Comparison of ENCODE assay signal across 10 cellular contexts in genomic region chr19:18834644-18834984, GRCh38. TPM values are rescaled to one million over a fixed set of nuclear protein-coding genes. Genes with fewer than 3 reads are reported as not detected.
DNase-seq lines count a peak whose midpoint lies in the region; ATAC-seq, FAIRE-seq and TF ChIP-seq lines count a peak whose summit lies in the region.
"Had no signal": no experiment of that assay in that cellular context is flagged by ENCODE, and none has a peak within 500 bp of the region (broad histone marks: within the 10 kb centered on the region; RNA-seq: fewer than 3 reads in every experiment).

No MANE protein-coding gene starts in this region.

- no peak for ATAC-seq in activated CD8-positive, alpha-beta memory T cell treated with anti-CD3 and anti-CD28 coated beads, Interleukin-2, amount 10 ng/mL, durations not matched to agents 7 days and 5 days
- no peak for ATAC-seq in HG03442 (IDR thresholded peaks at IDR 0.05; ENCODE audit: unreplicated experiment)
- ATAC-seq: HCT116, sciatic nerve had no signal

- peak overlapping the region; percentile 98 for H3K4me2 ChIP-seq in keratinocyte (ENCODE audit: control insufficient read depth, extremely low read depth, insufficient read depth, low read depth, low read length)

- no peaks in the 10 kb centered on the region for H3K9me3 Mint-ChIP-seq in activated CD8-positive, alpha-beta memory T cell treated with anti-CD3 and anti-CD28 coated beads, Interleukin-2, amount 10 ng/mL, durations not matched to agents 7 days and 5 days (ENCODE audit: low read depth)
- no peaks in the 10 kb centered on the region for H3K9me3 Mint-ChIP-seq in activated naive CD8-positive, alpha-beta T cell (ENCODE audit: low read depth)

- peaks cover 57% of the 10 kb centered on the region for H4K20me1 ChIP-seq in keratinocyte (ENCODE audit: control insufficient read depth, extremely low read depth, insufficient read depth, low read length)

- H3K4me3 ChIP-seq in keratinocyte (ENCODE audit: control insufficient read depth in 2 of 3, extremely low read depth in 1 of 3, insufficient read depth in 2 of 3, low read depth in 1 of 3, low read length in 3 of 3) = peak overlapping the region in 2 of 3 experiments; percentile 81 to 98
- peak overlapping the region; percentile 97 for H3K4me3 ChIP-seq in suprapubic skin

- H3K27ac ChIP-seq in keratinocyte (ENCODE audit: control insufficient read depth, insufficient read depth, low read length) (peak overlapping the region; percentile 47), suprapubic skin (no peak overlapping the region)

- WGBS in suprapubic skin = 69% methylated on average over 4 of the region's 4 CpGs

- DNase-seq in activated CD8-positive, alpha-beta memory T cell treated with anti-CD3 and anti-CD28 coated beads, Interleukin-2, amount 10 ng/mL, durations not matched to agents 7 days and 5 days = no peak
- no peak for DNase-seq in activated CD8-positive, alpha-beta memory T cell treated with anti-CD3 and anti-CD28 coated beads for 24 hours
- no peak for DNase-seq in keratinocyte (ENCODE audit: low read depth, low spot score)
- no peak for DNase-seq in suprapubic skin (ENCODE audit: low spot score in 2 of 2)
- DNase-seq in DMS79 (lab: John Stamatoyannopoulos, UW) = no peak
- no peak for DNase-seq in effector CD8-positive, alpha-beta T cell (lab: John Stamatoyannopoulos, UW)

- H3K9me3 ChIP-seq in keratinocyte (ENCODE audit: control insufficient read depth, low read depth, low read length) = no peaks in the 10 kb centered on the region
- H3K9me3 ChIP-seq in suprapubic skin = no peaks in the 10 kb centered on the region

- TF ChIP-seq EP300 in suprapubic skin (IDR thresholded peaks at IDR 0.05) = no peak

- TF ChIP-seq POLR2A in suprapubic skin (IDR thresholded peaks at IDR 0.05) = no peak

- H2AFZ ChIP-seq in keratinocyte (ENCODE audit: control insufficient read depth, low read length) = no peak overlapping the region

- H3K79me2 ChIP-seq in keratinocyte (ENCODE audit: control insufficient read depth, insufficient read depth, low read length) = peaks cover 78% of the 10 kb centered on the region

- no peak for FAIRE-seq in keratinocyte (lab: Jason Lieb, UNC)

- H3K27me3 ChIP-seq in keratinocyte (ENCODE audit: control insufficient read depth, extremely low read depth, insufficient read depth, low read length) (no peaks in the 10 kb centered on the region), suprapubic skin (no peaks in the 10 kb centered on the region)

- H3K4me3 Mint-ChIP-seq in activated CD8-positive, alpha-beta memory T cell treated with anti-CD3 and anti-CD28 coated beads, Interleukin-2, amount 10 ng/mL, durations not matched to agents 7 days and 5 days = peak overlapping the region; percentile 95
- H3K4me3 Mint-ChIP-seq in activated naive CD8-positive, alpha-beta T cell = peak overlapping the region; percentile 96

- dilution Hi-C loops in keratinocyte (cut with MboI; ENCODE audit: extremely low pct_ligation_motif_present, low sequenced_read_pairs) = no loop called here

- H3K4me1 ChIP-seq in keratinocyte (ENCODE audit: control insufficient read depth, extremely low read depth, insufficient read depth, low read length) = peaks cover 19% of the 10 kb centered on the region
- peaks cover 56% of the 10 kb centered on the region for H3K4me1 ChIP-seq in suprapubic skin

- H3K27ac Mint-ChIP-seq in activated CD8-positive, alpha-beta memory T cell treated with anti-CD3 and anti-CD28 coated beads, Interleukin-2, amount 10 ng/mL, durations not matched to agents 7 days and 5 days = no peak overlapping the region
- peak overlapping the region; percentile 4 for H3K27ac Mint-ChIP-seq in activated naive CD8-positive, alpha-beta T cell

- CTCF ChIA-PET in activated CD8-positive, alpha-beta memory T cell treated with anti-CD3 and anti-CD28 coated beads, Interleukin-2, amount 10 ng/mL, durations not matched to agents 7 days and 5 days (lab: Charles Lee) = interaction anchor here (7.3 kb wide), 1 partner anchor 13 kb away, joined by 58 read pairs; no protein-coding TSS in a partner anchor

- H3K27me3 Mint-ChIP-seq in activated CD8-positive, alpha-beta memory T cell treated with anti-CD3 and anti-CD28 coated beads, Interleukin-2, amount 10 ng/mL, durations not matched to agents 7 days and 5 days = no peaks in the 10 kb centered on the region
- no peaks in the 10 kb centered on the region for H3K27me3 Mint-ChIP-seq in activated naive CD8-positive, alpha-beta T cell

- H3K9ac ChIP-seq in keratinocyte (ENCODE audit: control insufficient read depth, extremely low read depth, insufficient read depth, low read length) = peak overlapping the region; percentile 94

- H3K36me3 ChIP-seq in keratinocyte (ENCODE audit: control insufficient read depth in 2 of 2, extremely low read depth in 1 of 2, insufficient read depth in 2 of 2, low read length in 2 of 2) (peaks cover 13 to 36% of the 10 kb centered on the region in 2 experiments), suprapubic skin (no peaks in the 10 kb centered on the region)

- H3K4me1 Mint-ChIP-seq in activated CD8-positive, alpha-beta memory T cell treated with anti-CD3 and anti-CD28 coated beads, Interleukin-2, amount 10 ng/mL, durations not matched to agents 7 days and 5 days = peaks cover 59% of the 10 kb centered on the region
- H3K4me1 Mint-ChIP-seq in activated naive CD8-positive, alpha-beta T cell (ENCODE audit: low read depth) = peaks cover 53% of the 10 kb centered on the region

- no peak for TF ChIP-seq CTCF in keratinocyte (optimal IDR thresholded peaks at IDR 0.05 in 1 of 3, IDR thresholded peaks at IDR 0.05 in 1 of 3, conservative IDR thresholded peaks at IDR 0.05 in 1 of 3; ENCODE audit: extremely low read depth in 1 of 3, insufficient read depth in 2 of 3, low read length in 3 of 3)
- TF ChIP-seq CTCF in suprapubic skin (IDR thresholded peaks at IDR 0.05) = no peak

- H3K36me3 Mint-ChIP-seq in activated CD8-positive, alpha-beta memory T cell treated with anti-CD3 and anti-CD28 coated beads, Interleukin-2, amount 10 ng/mL, durations not matched to agents 7 days and 5 days = peaks cover 52% of the 10 kb centered on the region
- H3K36me3 Mint-ChIP-seq in activated naive CD8-positive, alpha-beta T cell = peaks cover 9% of the 10 kb centered on the region

- H3K9me1 ChIP-seq in keratinocyte (ENCODE audit: control insufficient read depth, extremely low read depth, insufficient read depth, low read length) = peaks cover 2% of the 10 kb centered on the region

RNA-seq across cellular contexts. Expression of gene UPF1, which starts 2.9 kb away (rescaled TPM):
- 10 to 100 TPM; 98.4 to 98.7 TPM for total RNA-seq in activated CD8-positive, alpha-beta memory T cell treated with anti-CD3 and anti-CD28 coated beads, Interleukin-2, amount 10 ng/mL, durations not matched to agents 7 days and 5 days
- 22.5 to 48.5 TPM (median 33.7 TPM) in 3 replicates for polyA plus RNA-seq in keratinocyte
- polyA plus RNA-seq in keratinocyte (2011; ENCODE audit: low read depth) = 18.6 TPM
- polyA plus RNA-seq in keratinocyte (2011; cell fraction: cytosol; rRNA removed) = 20.6 and 23.0 TPM in 2 replicates
- polyA plus RNA-seq in keratinocyte (2011; cell fraction: nucleus; rRNA removed) = 86.3 and 88.6 TPM in 2 replicates
- 32.0 and 48.9 TPM in 2 replicates for polyA plus RNA-seq in keratinocyte (2012; ENCODE audit: low replicate concordance)
- polyA minus RNA-seq in keratinocyte = 46.1 to 104 TPM (median 79.0 TPM) in 3 replicates
- 44.5 TPM for polyA minus RNA-seq in keratinocyte (2011; cell fraction: cytosol; rRNA and poly(A)+ RNA removed)
- polyA minus RNA-seq in keratinocyte (2011; cell fraction: nucleus; rRNA and poly(A)+ RNA removed) = 88.3 and 110 TPM in 2 replicates
- 100 to 1,000 TPM in 2 of 4 donors, 10 to 100 TPM in 2; 74.7 to 160 (median 99.2) TPM for total RNA-seq in suprapubic skin

RNA-seq across cellular contexts. Expression of gene COMP, which starts 43.5 kb away (rescaled TPM):
- not detected for total RNA-seq in activated CD8-positive, alpha-beta memory T cell treated with anti-CD3 and anti-CD28 coated beads, Interleukin-2, amount 10 ng/mL, durations not matched to agents 7 days and 5 days
- 0.02 to 0.21 TPM in 2 of 3 replicates, not detected in the other for polyA plus RNA-seq in keratinocyte
- polyA plus RNA-seq in keratinocyte (2011; ENCODE audit: low read depth) = 0.19 TPM
- polyA plus RNA-seq in keratinocyte (2011; cell fraction: cytosol; rRNA removed) = 0.04 and 0.08 TPM in 2 replicates
- 0.29 and 0.33 TPM in 2 replicates for polyA plus RNA-seq in keratinocyte (2011; cell fraction: nucleus; rRNA removed)
- 0.05 TPM in 1 of 2 replicates, not detected in the other for polyA plus RNA-seq in keratinocyte (2012; ENCODE audit: low replicate concordance)
- 0.54 TPM in 1 of 3 replicates, not detected in the others for polyA minus RNA-seq in keratinocyte
- polyA minus RNA-seq in keratinocyte (2011; cell fraction: cytosol; rRNA and poly(A)+ RNA removed) = not detected
- polyA minus RNA-seq in keratinocyte (2011; cell fraction: nucleus; rRNA and poly(A)+ RNA removed) = 0.23 and 0.63 TPM in 2 replicates
- total RNA-seq in suprapubic skin = 1 to 10 TPM; 5.1 to 9.1 (median 6.9) TPM

Comparison
In these comparisons a context has a peak if more than half of its experiments do, and no peak if none do; other contexts are left out.
1. RNA of gene COMP, which starts 43.5 kb away (total RNA-seq): 5.1 to 9.1 TPM in suprapubic skin; not detected in activated CD8-positive, alpha-beta memory T cell treated with anti-CD3 and anti-CD28 coated beads, Interleukin-2, amount 10 ng/mL, durations not matched to agents 7 days and 5 days; every median in the first group is over 4 times any median in the second.